19 cellular contexts compared by ENCODE assay signal in genomic region chr11:12524865-12525264, GRCh38.
A peak's percentile ranks its signal among the peaks of the same experiment; 100 is the strongest.
DNase-seq lines count a peak whose midpoint lies in the region; ATAC-seq and TF ChIP-seq lines count a peak whose summit lies in the region.
"Had no signal": no experiment of that assay in that cellular context is flagged by ENCODE, and none has a peak within 500 bp of the region (broad histone marks: within the 10 kb centered on the region; RNA-seq: fewer than 3 reads in every experiment).

No MANE protein-coding gene starts in this region.

- H3K4ac ChIP-seq in trophoblast cell (ENCODE audit: low read depth, low read length): peak overlapping the region; percentile 31

- peak overlapping the region; percentile 2 for H2BK12ac ChIP-seq in trophoblast cell (ENCODE audit: low read length)

- H3K27ac ChIP-seq in right atrium auricular region (no peak overlapping the region), trophoblast cell (ENCODE audit: low read depth, low read length) (peak overlapping the region; percentile 91), aorta (ENCODE audit: low read depth in 1 of 2, low read length in 2 of 2) (no peak overlapping the region), lower lobe of right lung (no peak overlapping the region)
- H3K27ac ChIP-seq: KMS-11 had no signal

- peak overlapping the region; percentile 27 for H4K8ac ChIP-seq in trophoblast cell (ENCODE audit: low read depth, low read length)

- H3K4me2 ChIP-seq in trophoblast cell (ENCODE audit: low read length): no peak overlapping the region
- H3K4me2 ChIP-seq: GM23338, KMS-11 had no signal

- peak overlapping the region; percentile 22 for H3K14ac ChIP-seq in trophoblast cell (ENCODE audit: low read length)

- peak overlapping the region; percentile 46 for H2BK5ac ChIP-seq in trophoblast cell (ENCODE audit: low read depth, low read length, poor library complexity)

- peaks cover 0 to 11% of the 10 kb centered on the region in 2 donors for H3K4me1 ChIP-seq in right atrium auricular region
- H3K4me1 ChIP-seq in trophoblast cell (ENCODE audit: control insufficient read depth in 1 of 2, insufficient read depth in 2 of 2, low read length in 2 of 2): peaks cover 26 to 30% of the 10 kb centered on the region in 2 experiments
- H3K4me1 ChIP-seq in aorta (ENCODE audit: control insufficient read depth in 1 of 2, insufficient read depth in 2 of 2, low read length in 2 of 2): no peaks in the 10 kb centered on the region
- peaks cover 12% of the 10 kb centered on the region for H3K4me1 ChIP-seq in lower lobe of right lung

- ATAC-seq in Right ventricle myocardium inferior: peak; percentile 82
- peak; percentile 65 for ATAC-seq in aorta (ENCODE audit: low FRiP score)
- no peak for ATAC-seq in lower lobe of right lung
- no peak for ATAC-seq in GM18868 (IDR thresholded peaks at IDR 0.05; ENCODE audit: unreplicated experiment)
- ATAC-seq: GM23338 had no signal

- H3K9ac ChIP-seq in trophoblast cell (ENCODE audit: low read length): no peak overlapping the region
- H3K9ac ChIP-seq: KMS-11 had no signal

- WGBS in trophoblast cell (ENCODE audit: extremely low coverage, insufficient coverage, insufficient read length): no CpG with 5 or more reads among the region's 5 CpGs
- 77 to 90% methylated on average over 5 of the region's 5 CpGs for WGBS in aorta, 2 donors

- intact Hi-C loops in Right ventricle myocardium inferior (cut with DNase I): no loop called here
- intact Hi-C loops in cardiac septum (cut with DNase I): loop anchor here (5.0 kb wide), 1 partner anchor 147 kb away; the partner anchor contains the start of gene TEAD1
- intact Hi-C loops in aorta (cut with DNase I): no loop called here
- intact Hi-C loops in lower lobe of right lung (cut with DNase I): no loop called here

- H3K18ac ChIP-seq in trophoblast cell (ENCODE audit: low read length): peak overlapping the region; percentile 55

- H2BK120ac ChIP-seq in trophoblast cell (ENCODE audit: insufficient read depth, low read length, poor library complexity): peak overlapping the region; percentile 29

- peak; percentile 79 for DNase-seq in Right ventricle myocardium inferior (ENCODE audit: missing footprints)
- no peak for DNase-seq in cardiac septum (ENCODE audit: low spot score)
- peak; percentile 71 for DNase-seq in right atrium auricular region (ENCODE audit: low spot score)
- no peak for DNase-seq in trophoblast cell
- DNase-seq in aorta: no peak
- DNase-seq in COLO829 (ENCODE audit: low spot score): no peak
- no peak for DNase-seq in lower lobe of right lung
- DNase-seq: 8988T; BE2C; Calu3; CD4-positive, alpha-beta T cell; MG63; NCI-H1092; NCI-H146; NCI-H2081 treated with DMSO at 0.1 percent for 48 hours; NCI-H524 had no signal

- TF ChIP-seq CTCF in right atrium auricular region (IDR thresholded peaks at IDR 0.05) (no peak), lower lobe of right lung (IDR thresholded peaks at IDR 0.05) (no peak)

- no peak overlapping the region for H2AFZ ChIP-seq in trophoblast cell (ENCODE audit: insufficient read depth, low read length, poor library complexity)
- H2AFZ ChIP-seq: GM23338 had no signal

- H3K9me3 ChIP-seq in right atrium auricular region (no peaks in the 10 kb centered on the region), trophoblast cell (ENCODE audit: insufficient read depth, low read depth, low read length) (no peaks in the 10 kb centered on the region), aorta (ENCODE audit: control insufficient read depth, low read length) (no peaks in the 10 kb centered on the region), lower lobe of right lung (no peaks in the 10 kb centered on the region)
- H3K9me3 ChIP-seq: BE2C, MG63 had no signal

- peak overlapping the region; percentile 40 for H4K91ac ChIP-seq in trophoblast cell (ENCODE audit: low read depth, low read length)

- no peak overlapping the region for H4K12ac ChIP-seq in trophoblast cell (ENCODE audit: low read depth, low read length)

- no peak overlapping the region for H3K4me3 ChIP-seq in right atrium auricular region
- H3K4me3 ChIP-seq in trophoblast cell (ENCODE audit: low read depth, low read length): no peak overlapping the region
- H3K4me3 ChIP-seq in aorta (ENCODE audit: low read length in 2 of 2): no peak overlapping the region
- no peak overlapping the region for H3K4me3 ChIP-seq in lower lobe of right lung
- H3K4me3 ChIP-seq: GM23338, MG63 had no signal

- peaks cover 4% of the 10 kb centered on the region for H3K79me2 ChIP-seq in trophoblast cell (ENCODE audit: control insufficient read depth, insufficient read depth, low read length, poor library complexity)

- peaks cover 23% of the 10 kb centered on the region for H3K79me1 ChIP-seq in trophoblast cell (ENCODE audit: low read length)

- H3K36me3 ChIP-seq in right atrium auricular region (peaks cover 26% of the 10 kb centered on the region), trophoblast cell (ENCODE audit: control insufficient read depth in 1 of 2, insufficient read depth in 2 of 2, low read length in 2 of 2) (peaks cover 14 to 21% of the 10 kb centered on the region in 2 experiments), aorta (ENCODE audit: control insufficient read depth in 1 of 2, insufficient read depth in 2 of 2, low read length in 1 of 2) (peaks cover 0 to 4% of the 10 kb centered on the region in 2 donors), lower lobe of right lung (peaks cover 26% of the 10 kb centered on the region)
- H3K36me3 ChIP-seq: BE2C had no signal

- H2AK5ac ChIP-seq in trophoblast cell (ENCODE audit: low read length): peak overlapping the region; percentile 33

- H3K27me3 ChIP-seq in right atrium auricular region (no peaks in the 10 kb centered on the region), trophoblast cell (ENCODE audit: insufficient read depth, low read length) (no peaks in the 10 kb centered on the region), aorta (ENCODE audit: control insufficient read depth in 1 of 2, insufficient read depth in 2 of 2, low read length in 1 of 2) (no peaks in the 10 kb centered on the region), lower lobe of right lung (ENCODE audit: low read depth) (no peaks in the 10 kb centered on the region)
- H3K27me3 ChIP-seq: BE2C, MG63 had no signal

- no peak overlapping the region for H3K23ac ChIP-seq in trophoblast cell (ENCODE audit: low read length)

Comparison
In these comparisons a context has a peak if more than half of its experiments do, and no peak if none do; other contexts are left out.
1. DNase-seq: peak in Right ventricle myocardium inferior (single experiment) and right atrium auricular region (single experiment); none in cardiac septum (single experiment), trophoblast cell (0 of 2), aorta (0 of 2), COLO829 (single experiment) and lower lobe of right lung (single experiment).
2. ATAC-seq: peak in Right ventricle myocardium inferior (single experiment) and aorta (single experiment); none in lower lobe of right lung (0 of 2) and GM18868 (single experiment).